In genomic region chr2:168639501-168639900, GRCh38 we compare ENCODE assay signal across 1 cellular context.
TF ChIP-seq lines count a peak whose summit lies in the region.

No MANE protein-coding gene starts in this region.

TF ChIP-seq in SK-N-SH treated with all-trans-retinoic acid at 6 μM for 48 hours, 23 proteins besides CTCF, POLR2A, EP300 and RAD21 (continued from another document):
- TF ChIP-seq CSRNP3 (CRISPR knock-in tag; IDR thresholded peaks at IDR 0.05) (no peak), CREB5 (CRISPR knock-in tag; IDR thresholded peaks at IDR 0.05; ENCODE audit: low read depth) (no peak), SNAI2 (CRISPR knock-in tag; IDR thresholded peaks at IDR 0.05) (no peak), POU6F1 (CRISPR knock-in tag; IDR thresholded peaks at IDR 0.05; ENCODE audit: borderline replicate concordance, low read depth) (no peak), PPARA (CRISPR knock-in tag; IDR thresholded peaks at IDR 0.05; ENCODE audit: borderline replicate concordance) (no peak), TSHZ2 (CRISPR knock-in tag; IDR thresholded peaks at IDR 0.05) (no peak), PATZ1 (CRISPR knock-in tag; IDR thresholded peaks at IDR 0.05; ENCODE audit: borderline replicate concordance) (no peak), ZFP3 (CRISPR knock-in tag; IDR thresholded peaks at IDR 0.05) (no peak), BACH2 (CRISPR knock-in tag; IDR thresholded peaks at IDR 0.05; ENCODE audit: borderline replicate concordance) (no peak)
